Comparison of ENCODE assay signal across 9 cellular contexts in the genomic region with DNA sequence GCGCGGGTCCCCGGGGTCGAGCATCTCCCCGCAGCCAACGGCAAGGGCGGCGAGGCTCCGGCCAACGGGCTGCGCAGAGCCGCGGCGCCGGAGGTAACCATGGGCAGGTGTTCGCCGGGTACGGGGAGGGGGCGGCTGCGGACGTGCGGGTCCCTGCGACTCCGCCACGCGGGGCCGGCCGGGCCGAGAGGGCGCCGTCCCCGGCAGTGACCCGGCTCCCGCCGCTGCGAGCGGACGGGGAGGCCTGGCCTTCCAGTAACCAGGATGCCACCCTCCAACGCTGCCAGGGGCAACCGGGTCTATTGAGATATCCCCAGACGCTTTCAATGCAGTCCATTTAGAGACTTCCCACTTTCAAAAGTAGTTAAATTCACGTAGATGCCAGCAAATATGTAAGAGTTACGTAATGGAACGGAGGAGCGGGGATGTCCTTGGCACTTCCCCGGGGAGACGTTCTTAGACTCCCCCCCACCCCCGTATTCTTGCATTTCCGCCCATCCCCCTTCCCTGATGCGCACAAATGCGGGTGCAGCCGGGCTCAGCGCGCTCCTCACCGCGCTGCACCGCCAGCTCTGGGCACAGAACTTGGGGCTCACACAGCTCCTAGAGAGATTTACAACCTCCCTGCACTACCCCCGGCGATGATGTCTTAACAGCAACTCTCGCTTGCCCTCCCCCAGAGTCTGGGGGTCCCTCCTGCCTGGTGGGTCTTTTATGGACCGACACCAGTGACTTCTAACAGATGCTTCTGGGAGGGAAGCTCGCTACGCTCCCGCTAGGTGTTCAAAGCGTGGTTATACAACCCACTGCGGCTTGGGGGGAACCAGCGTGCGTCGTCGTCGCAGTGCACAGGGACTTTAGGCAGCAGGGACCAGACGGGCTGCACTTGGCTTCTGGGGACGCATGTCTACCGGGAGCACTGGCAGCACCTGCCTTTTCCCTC. TPM values are rescaled to one million over a fixed set of nuclear protein-coding genes. Genes with fewer than 3 reads are reported as not detected.
A peak's percentile ranks its signal among the peaks of the same experiment; 100 is the strongest.
DNase-seq lines count a peak whose midpoint lies in the region; ATAC-seq and TF ChIP-seq lines count a peak whose summit lies in the region.
"Had no signal": no experiment of that assay in that cellular context is flagged by ENCODE, and none has a peak within 500 bp of the region (broad histone marks: within the 10 kb centered on the region; RNA-seq: fewer than 3 reads in every experiment).

No MANE protein-coding gene starts in this region.

- no peak for TF ChIP-seq POLR2A in HCT116 (IDR thresholded peaks at IDR 0.05; ENCODE audit: borderline replicate concordance, extremely low read depth, insufficient read depth, insufficient read length)

- intact Hi-C loops in HCT116 (cut with micrococcal nuclease) (no loop called here), left lung (cut with DNase I) (no loop called here)

- H3K27ac ChIP-seq in HCT116 (ENCODE audit: low read depth, low read length) (peak overlapping the region; percentile 3; the same call in 1 of the 2 replicates), caudate nucleus (ENCODE audit: low read depth, low read length) (peak overlapping the region; percentile 70), left lung (peak overlapping the region; percentile 56 to 70)
- H3K27ac ChIP-seq: KMS-11 had no signal

- H3K9me3 Mint-ChIP-seq in stimulated activated naive CD8-positive, alpha-beta T cell treated with anti-CD3 and anti-CD28 coated beads, Interleukin-15, Interleukin-2, amounts not matched to agents 100 ng/mL and 50 ng/mL, for 24 hours: peaks cover 9% of the 10 kb centered on the region

- no peaks in the 10 kb centered on the region for H4K20me1 ChIP-seq in HCT116 (ENCODE audit: insufficient read depth)

- H3K27me3 ChIP-seq in HCT116 (ENCODE audit: insufficient read depth, low read length): peaks cover 10% of the 10 kb centered on the region; the same call in 1 of the 2 replicates
- peaks cover 24 to 60% of the 10 kb centered on the region in 2 donors for H3K27me3 ChIP-seq in left lung

- no peak overlapping the region for H2AFZ ChIP-seq in HCT116 (ENCODE audit: low read depth, low read length, poor library complexity, severe bottlenecking)

- ATAC-seq in GM18498 (IDR thresholded peaks at IDR 0.05; ENCODE audit: unreplicated experiment): peak; percentile 23
- peak; percentile 55 for ATAC-seq in HCT116
- peak; percentile 42 for ATAC-seq in SK-N-SH treated with all-trans-retinoic acid at 6 μM for 48 hours
- peak; percentile 27 for ATAC-seq in left lung

- RAD21 ChIA-PET in HCT116 (lab: Charles Lee; ENCODE audit: low non-redundant PET in 1 of 2, low total read pairs in 2 of 2, uncharacterized antibody in 2 of 2, unreplicated experiment in 2 of 2): no interaction called here

- H3K9me3 ChIP-seq in HCT116 (ENCODE audit: control insufficient read depth in 1 of 2, insufficient read depth in 1 of 2, low read depth in 1 of 2, low read length in 2 of 2) (no peaks in the 10 kb centered on the region), left lung (no peaks in the 10 kb centered on the region)

- no peak overlapping the region for H3K9ac ChIP-seq in HCT116 (ENCODE audit: low read length)
- H3K9ac ChIP-seq: KMS-11 had no signal

- POLR2A ChIA-PET in HCT116 (lab: Charles Lee): no interaction called here

- no peak overlapping the region for H3K27ac Mint-ChIP-seq in stimulated activated naive CD8-positive, alpha-beta T cell treated with anti-CD3 and anti-CD28 coated beads, Interleukin-15, Interleukin-2, amounts not matched to agents 100 ng/mL and 50 ng/mL, for 24 hours

- CTCF ChIA-PET in HCT116 (lab: Charles Lee): no interaction called here

- H3K79me2 ChIP-seq in HCT116 (ENCODE audit: insufficient read depth, low read length): no peaks in the 10 kb centered on the region

- no peak for TF ChIP-seq RAD21 in HCT116 (IDR thresholded peaks at IDR 0.05; ENCODE audit: low read depth)

- peaks cover 43% of the 10 kb centered on the region for H3K4me1 Mint-ChIP-seq in stimulated activated naive CD8-positive, alpha-beta T cell treated with anti-CD3 and anti-CD28 coated beads, Interleukin-15, Interleukin-2, amounts not matched to agents 100 ng/mL and 50 ng/mL, for 24 hours (ENCODE audit: low read depth)

- TF ChIP-seq CTCF in HCT116 (IDR thresholded peaks at IDR 0.05 in 2 of 3, conservative IDR thresholded peaks at IDR 0.05 in 1 of 3; ENCODE audit: borderline replicate concordance in 1 of 3, insufficient read depth in 1 of 3, low read depth in 2 of 3, low read length in 2 of 3) (no peak), left lung (IDR thresholded peaks at IDR 0.05) (no peak)

- BruUV-seq in HCT116 (replicated peaks; lab: Mats Ljungman, UMichigan): no TSS peak

- peak overlapping the region; percentile 80 for H3K4me2 ChIP-seq in HCT116 (ENCODE audit: low read length)

- no peaks in the 10 kb centered on the region for H3K9me2 ChIP-seq in HCT116 (ENCODE audit: insufficient read depth)

- H3K4me3 Mint-ChIP-seq in stimulated activated naive CD8-positive, alpha-beta T cell treated with anti-CD3 and anti-CD28 coated beads, Interleukin-15, Interleukin-2, amounts not matched to agents 100 ng/mL and 50 ng/mL, for 24 hours: peak overlapping the region; percentile 82

- H3K27me3 Mint-ChIP-seq in stimulated activated naive CD8-positive, alpha-beta T cell treated with anti-CD3 and anti-CD28 coated beads, Interleukin-15, Interleukin-2, amounts not matched to agents 100 ng/mL and 50 ng/mL, for 24 hours: peaks cover 78% of the 10 kb centered on the region

- H3K36me3 Mint-ChIP-seq in stimulated activated naive CD8-positive, alpha-beta T cell treated with anti-CD3 and anti-CD28 coated beads, Interleukin-15, Interleukin-2, amounts not matched to agents 100 ng/mL and 50 ng/mL, for 24 hours (ENCODE audit: low read depth): no peaks in the 10 kb centered on the region

- H3K36me3 ChIP-seq in HCT116 (ENCODE audit: control insufficient read depth in 1 of 2, insufficient read depth in 2 of 2, low read length in 2 of 2): no peaks in the 10 kb centered on the region
- no peaks in the 10 kb centered on the region for H3K36me3 ChIP-seq in left lung

- H3K4me3 ChIP-seq in HCT116 (replicated peaks in 1 of 2; ENCODE audit: low read depth in 1 of 2, low read length in 2 of 2) (peak overlapping the region; percentile 33 to 50), left lung (peak overlapping the region; percentile 52 to 61)

- H3K4me1 ChIP-seq in HCT116 (ENCODE audit: control insufficient read depth in 1 of 2, insufficient read depth in 2 of 2, low read length in 2 of 2) (peaks cover 0 to 13% of the 10 kb centered on the region in 2 experiments; a peak in 2 of 4 replicates), left lung (peaks cover 0 to 26% of the 10 kb centered on the region in 2 donors)

- DNase-seq in HCT116 (ENCODE audit: low read depth, low spot score) (no peak), caudate nucleus (lab: John Stamatoyannopoulos, UW) (peak in 39 of 61 donors; percentile 2 to 73 (median 41)), left lung (peak in 1 of 2 donors; percentile 85), AG20443 (ENCODE audit: low spot score) (no peak), GF-D8 (lab: John Stamatoyannopoulos, UW) (no peak)

TF ChIP-seq in HCT116, 20 proteins besides CTCF, POLR2A, EP300 and RAD21 (continues in another document):
- no peak for TF ChIP-seq SRF (IDR thresholded peaks at IDR 0.05; ENCODE audit: low read depth)
- no peak for TF ChIP-seq FOSL1 (IDR thresholded peaks at IDR 0.05; ENCODE audit: low read depth)
- TF ChIP-seq YY1 (IDR thresholded peaks at IDR 0.05; ENCODE audit: extremely low read depth, insufficient replicate concordance, low read depth, low read length): no peak
- TF ChIP-seq, protein P1, sequence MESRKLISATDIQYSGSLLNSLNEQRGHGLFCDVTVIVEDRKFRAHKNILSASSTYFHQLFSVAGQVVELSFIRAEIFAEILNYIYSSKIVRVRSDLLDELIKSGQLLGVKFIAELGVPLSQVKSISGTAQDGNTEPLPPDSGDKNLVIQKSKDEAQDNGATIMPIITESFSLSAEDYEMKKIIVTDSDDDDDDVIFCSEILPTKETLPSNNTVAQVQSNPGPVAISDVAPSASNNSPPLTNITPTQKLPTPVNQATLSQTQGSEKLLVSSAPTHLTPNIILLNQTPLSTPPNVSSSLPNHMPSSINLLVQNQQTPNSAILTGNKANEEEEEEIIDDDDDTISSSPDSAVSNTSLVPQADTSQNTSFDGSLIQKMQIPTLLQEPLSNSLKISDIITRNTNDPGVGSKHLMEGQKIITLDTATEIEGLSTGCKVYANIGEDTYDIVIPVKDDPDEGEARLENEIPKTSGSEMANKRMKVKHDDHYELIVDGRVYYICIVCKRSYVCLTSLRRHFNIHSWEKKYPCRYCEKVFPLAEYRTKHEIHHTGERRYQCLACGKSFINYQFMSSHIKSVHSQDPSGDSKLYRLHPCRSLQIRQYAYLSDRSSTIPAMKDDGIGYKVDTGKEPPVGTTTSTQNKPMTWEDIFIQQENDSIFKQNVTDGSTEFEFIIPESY (IDR thresholded peaks at IDR 0.05; ENCODE audit: extremely low read depth, insufficient replicate concordance, low read length): no peak

TF ChIP-seq in SK-N-SH treated with all-trans-retinoic acid at 6 μM for 48 hours, 23 proteins besides CTCF, POLR2A, EP300 and RAD21:
- no peak for TF ChIP-seq ZFP30 (CRISPR knock-in tag; IDR thresholded peaks at IDR 0.05)
- no peak for TF ChIP-seq RARB (CRISPR knock-in tag; IDR thresholded peaks at IDR 0.05)
- TF ChIP-seq GLIS3 (CRISPR knock-in tag; IDR thresholded peaks at IDR 0.05): no peak

RNA-seq across cellular contexts. Expression of a gene that starts 0.7 kb away (rescaled TPM):
- total RNA-seq in HCT116 (2021; ENCODE audit: unreplicated experiment): 1.6 TPM
- polyA plus RNA-seq in HCT116 (2012): 2.1 and 2.4 TPM in 2 replicates
- 10 to 100 TPM; 28.2 to 31.2 TPM for total RNA-seq in left lung

Comparison
In these comparisons a context has a peak if more than half of its experiments do, and no peak if none do; other contexts are left out.
1. DNase-seq: peak in caudate nucleus (39 of 61); none in HCT116 (single experiment), AG20443 (single experiment) and GF-D8 (single experiment).
2. H3K27ac ChIP-seq: peak in every context shown above with its lines; median percentile 70 in caudate nucleus; 63 in left lung; 3 in HCT116.
3. RNA of a gene that starts 0.7 kb away (total RNA-seq): 28.2 to 31.2 TPM in left lung; 1.6 TPM in HCT116 (single experiment); every median in the first group is over 10 times any median in the second.
4. Peak in every context shown above with its lines, with median percentiles within 50 percentile points of each other: ATAC-seq.